8 cellular contexts compared by ENCODE assay signal in the genomic region with DNA sequence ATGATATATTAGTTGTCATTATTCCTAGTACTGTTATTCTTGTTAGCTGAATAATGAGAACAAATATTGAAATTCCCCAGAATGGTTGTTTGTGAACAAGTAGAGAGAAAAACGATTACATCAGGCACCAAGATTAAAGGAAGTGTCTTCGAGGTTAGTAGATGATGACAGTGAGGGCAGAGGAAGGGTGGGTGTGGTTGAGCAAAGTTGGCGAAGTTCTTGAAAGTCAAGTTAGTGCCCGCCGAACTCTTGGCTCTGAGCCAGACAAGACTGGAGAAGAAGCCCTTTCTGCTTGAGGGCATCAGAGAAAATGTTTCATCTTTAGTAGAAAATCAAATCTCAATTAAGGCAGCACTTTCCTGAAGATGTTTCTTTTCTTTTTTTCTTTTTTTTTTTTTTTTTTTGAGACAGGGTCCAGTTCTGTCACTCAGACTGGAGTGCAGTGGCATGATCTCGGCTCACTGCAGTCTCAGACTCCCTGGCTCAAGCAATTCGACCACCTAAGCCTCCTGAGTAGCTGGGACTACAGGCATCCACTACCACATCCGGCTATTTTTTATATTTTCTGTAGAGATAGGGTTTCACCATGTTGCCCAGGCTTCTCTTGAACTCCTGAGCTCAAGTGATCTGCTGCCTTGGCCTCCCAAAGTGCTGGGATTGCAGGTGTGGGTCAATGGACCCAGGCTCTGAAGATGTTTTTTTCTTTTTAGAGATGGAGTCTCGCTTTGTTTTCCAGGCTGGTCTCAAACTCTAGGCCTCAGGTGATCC.
A peak's percentile ranks its signal among the peaks of the same experiment; 100 is the strongest.
DNase-seq lines count a peak whose midpoint lies in the region; ATAC-seq, FAIRE-seq and TF ChIP-seq lines count a peak whose summit lies in the region.

No MANE protein-coding gene starts in this region.

- WGBS in stomach, 5 donors = 65 to 74% (median 70%) methylated on average over 9 of the region's 9 CpGs

- TF ChIP-seq EP300 in stomach (IDR thresholded peaks at IDR 0.05) = no peak

- ATAC-seq in GM21515 (IDR thresholded peaks at IDR 0.05; ENCODE audit: unreplicated experiment) (no peak), GM21447 (IDR thresholded peaks at IDR 0.05; ENCODE audit: unreplicated experiment) (no peak), GM21360 (IDR thresholded peaks at IDR 0.05; ENCODE audit: unreplicated experiment) (no peak)

- peak overlapping the region in 1 of 5 donors; percentile 9 for H3K27ac ChIP-seq in stomach

- no peak overlapping the region for H3K4me3 ChIP-seq in stomach

- FAIRE-seq in D721Med (lab: Jason Lieb, UNC) = no peak

- DNase-seq in SKM-1 (lab: John Stamatoyannopoulos, UW; ENCODE audit: unreplicated experiment) = peak; percentile 79
- peak; percentile 75 for DNase-seq in activated effector memory CD4-positive, alpha-beta T cell treated with Interleukin-2 at 50 U/mL for 16 hours
- DNase-seq in mucosa of gallbladder (ENCODE audit: low spot score) = peak; percentile 64
- peak; percentile 52 for DNase-seq in stomach
- no peak for DNase-seq in D721Med (ENCODE audit: insufficient read length, low spot score)

- no peaks in the 10 kb centered on the region for H3K9me3 ChIP-seq in stomach

- intact Hi-C loops in stomach (cut with DNase I; ENCODE audit: low total_unique reads) = no loop called here

- peaks cover 0 to 19% (median 0%) of the 10 kb centered on the region in 4 donors for H3K4me1 ChIP-seq in stomach

- H3K27me3 ChIP-seq in stomach = no peaks in the 10 kb centered on the region

- TF ChIP-seq CTCF in stomach (IDR thresholded peaks at IDR 0.05) (no peak), D721Med (IDR thresholded peaks at IDR 0.05; ENCODE audit: insufficient read depth, missing control alignments) (no peak)

- H3K36me3 ChIP-seq in stomach = no peaks in the 10 kb centered on the region

- TF ChIP-seq POLR2A in stomach (IDR thresholded peaks at IDR 0.05) = no peak
